ENCODE assay signal across 18 cellular contexts in genomic region chr2:101846973-101847372, GRCh38.
DNase-seq lines count a peak whose midpoint lies in the region; ATAC-seq, FAIRE-seq and TF ChIP-seq lines count a peak whose summit lies in the region.
"Had no signal": no experiment of that assay in that cellular context is flagged by ENCODE, and none has a peak within 500 bp of the region (broad histone marks: within the 10 kb centered on the region; RNA-seq: fewer than 3 reads in every experiment).

No MANE protein-coding gene starts in this region.

- TF ChIP-seq POLR2A in HepG2 (IDR thresholded peaks at IDR 0.05; ENCODE audit: insufficient read depth in 1 of 2, low read depth in 2 of 2, low read length in 2 of 2) (no peak), right lobe of liver (IDR thresholded peaks at IDR 0.05) (no peak)

- in situ Hi-C loops in HepG2 (cut with HindIII; ENCODE audit: extremely low pct_ligation_motif_present, low pct_unique_long_range_greater_than_20kb): no loop called here

- CTCF ChIA-PET in HepG2 (lab: Yijun Ruan, JAX; ENCODE audit: low intra/inter-chr PET ratio, low total read pairs) (no interaction called here), PC-9 (lab: Charles Lee) (no interaction called here)

- no peak overlapping the region for H3K4me2 ChIP-seq in HepG2 (ENCODE audit: low read depth, low read length)
- no peak overlapping the region for H3K4me2 ChIP-seq in PC-9
- H3K4me2 ChIP-seq: BLaER1 treated with 17β-estradiol and CSF1 and Interleukin-3, amounts not matched to agents 10 nM and 100 nM; GM23338 had no signal

- H3K4me3 ChIP-seq in HepG2 (replicated peaks in 1 of 3; ENCODE audit: insufficient read depth in 1 of 3, low read depth in 2 of 3, low read length in 3 of 3) (no peak overlapping the region), right lobe of liver (no peak overlapping the region), PC-9 (no peak overlapping the region)
- H3K4me3 ChIP-seq: BLaER1 treated with 17β-estradiol and CSF1 and Interleukin-3, amounts not matched to agents 10 nM and 100 nM; GM12878; GM23338 had no signal

- intact Hi-C loops in HepG2 (cut with micrococcal nuclease; ENCODE audit: unreplicated experiment) (no loop called here), right lobe of liver (cut with DNase I) (no loop called here), PC-9 (cut with micrococcal nuclease; ENCODE audit: unreplicated experiment) (no loop called here)

- peaks cover 71% of the 10 kb centered on the region for H3F3A ChIP-seq in PC-9 (ENCODE audit: insufficient read depth, low read depth)

- H3K4me3 Mint-ChIP-seq in chondrocyte (ENCODE audit: unreplicated experiment): no peak overlapping the region
- H3K4me3 Mint-ChIP-seq in stimulated activated memory B cell treated with anti-CD40 and anti-IgM and Interleukin-4, amounts not matched to agents 10 μg/mL and 1 μg/mL and 100 μg/mL, for 72 hours: no peak overlapping the region
- H3K4me3 Mint-ChIP-seq in activated T-cell treated with anti-CD3 and anti-CD28 coated beads, Interleukin-2, amount 50 U/mL, for 4 hours: no peak overlapping the region
- H3K4me3 Mint-ChIP-seq: CD4-positive, CD25-positive, alpha-beta regulatory T cell; GM23338 had no signal

- no peak for TF ChIP-seq RAD21 in HepG2 (CRISPR knock-in tag; IDR thresholded peaks at IDR 0.05)

- no peak for TF ChIP-seq EP300 in HepG2 (IDR thresholded peaks at IDR 0.05; ENCODE audit: low read depth in 2 of 2, low read length in 2 of 2)
- no peak for TF ChIP-seq EP300 in HepG2 (CRISPR knock-in tag; IDR thresholded peaks at IDR 0.05; ENCODE audit: borderline replicate concordance)

- H3K9me3 Mint-ChIP-seq in chondrocyte (ENCODE audit: low read depth): no peaks in the 10 kb centered on the region
- H3K9me3 Mint-ChIP-seq in stimulated activated memory B cell treated with anti-CD40 and anti-IgM and Interleukin-4, amounts not matched to agents 10 μg/mL and 1 μg/mL and 100 μg/mL, for 72 hours: no peaks in the 10 kb centered on the region
- H3K9me3 Mint-ChIP-seq in activated T-cell treated with anti-CD3 and anti-CD28 coated beads, Interleukin-2, amount 50 U/mL, for 4 hours: no peaks in the 10 kb centered on the region
- H3K9me3 Mint-ChIP-seq: CD4-positive, CD25-positive, alpha-beta regulatory T cell; GM23338 had no signal

- no peak for FAIRE-seq in HepG2 (lab: Jason Lieb, UNC)
- FAIRE-seq: GM12878, GM18507 had no signal

- H3K36me3 ChIP-seq in HepG2 (replicated peaks in 1 of 2; ENCODE audit: control insufficient read depth in 1 of 2, insufficient read depth in 2 of 2, low read length in 2 of 2): peaks cover 36 to 84% of the 10 kb centered on the region in 2 experiments
- H3K36me3 ChIP-seq in right lobe of liver: peaks cover 0 to 42% (median 9%) of the 10 kb centered on the region in 4 donors
- peaks cover 72% of the 10 kb centered on the region for H3K36me3 ChIP-seq in PC-9 (ENCODE audit: low read depth)

- ATAC-seq in HepG2 (peak; percentile 17; the same call in 1 of the 3 replicates), right lobe of liver (no peak), HG03175 (IDR thresholded peaks at IDR 0.05; ENCODE audit: unreplicated experiment) (no peak)
- ATAC-seq in stimulated activated memory B cell treated with anti-CD40 and anti-IgM and Interleukin-4, amounts not matched to agents 10 μg/mL and 1 μg/mL and 100 μg/mL, for 72 hours: no peak
- no peak for ATAC-seq in activated T-cell treated with anti-CD3 and anti-CD28 coated beads, Interleukin-2, amount 50 U/mL, for 4 hours
- ATAC-seq: GM12878, GM23338 had no signal

- H4K20me1 ChIP-seq in HepG2 (ENCODE audit: insufficient read depth, low read length) (no peaks in the 10 kb centered on the region; the same call in 1 of the 2 replicates), PC-9 (ENCODE audit: insufficient read depth) (no peaks in the 10 kb centered on the region)

- no peaks in the 10 kb centered on the region for H3K79me2 ChIP-seq in HepG2 (ENCODE audit: insufficient read depth, low read length)
- peaks cover 29% of the 10 kb centered on the region for H3K79me2 ChIP-seq in PC-9 (ENCODE audit: low read depth)

- H3K9me3 ChIP-seq in HepG2 (ENCODE audit: low read length) (no peaks in the 10 kb centered on the region), right lobe of liver (no peaks in the 10 kb centered on the region), PC-9 (ENCODE audit: insufficient read depth, low read depth) (no peaks in the 10 kb centered on the region)
- H3K9me3 ChIP-seq: BLaER1 treated with 17β-estradiol and CSF1 and Interleukin-3, amounts not matched to agents 10 nM and 100 nM had no signal

- H3K27me3 ChIP-seq in HepG2 (ENCODE audit: control insufficient read depth in 1 of 2, insufficient read depth in 2 of 2, low read length in 2 of 2) (no peaks in the 10 kb centered on the region), right lobe of liver (no peaks in the 10 kb centered on the region), PC-9 (ENCODE audit: insufficient read depth, low read depth) (no peaks in the 10 kb centered on the region)
- H3K27me3 ChIP-seq: BLaER1 treated with 17β-estradiol and CSF1 and Interleukin-3, amounts not matched to agents 10 nM and 100 nM had no signal

- H3K9ac ChIP-seq in HepG2 (ENCODE audit: insufficient read depth, low read depth, low read length): no peak overlapping the region
- H3K9ac ChIP-seq: BLaER1 treated with 17β-estradiol and CSF1 and Interleukin-3, amounts not matched to agents 10 nM and 100 nM had no signal

- DNase-seq in HepG2 (ENCODE audit: low spot score) (no peak), right lobe of liver (no peak), PC-9 (no peak), chondrocyte (ENCODE audit: low spot score) (no peak), NCI-H82 (lab: John Stamatoyannopoulos, UW) (no peak)
- no peak for DNase-seq in activated T-cell treated with anti-CD3 and anti-CD28 coated beads, Interleukin-2, amount 50 U/mL, for 4 hours
- DNase-seq: ACHN; Calu3; CD4-positive, CD25-positive, alpha-beta regulatory T cell; DMS 273 treated with DMSO at 0.1 percent for 48 hours; H7 had no signal

- peaks cover 7% of the 10 kb centered on the region for H3K4me1 ChIP-seq in HepG2 (ENCODE audit: insufficient read depth, low read length)
- peaks cover 0 to 25% (median 8%) of the 10 kb centered on the region in 4 donors for H3K4me1 ChIP-seq in right lobe of liver
- 0 out of 2 replicates have a peak, but pooled peaks cover 3% of the 10 kb centered on the region for H3K4me1 ChIP-seq in PC-9 (replicated peaks; ENCODE audit: insufficient read depth)

- POLR2A ChIA-PET in HepG2 (lab: Yijun Ruan, JAX) (no interaction called here), PC-9 (lab: Charles Lee; ENCODE audit: unreplicated experiment) (no interaction called here)

- H2AFZ ChIP-seq in HepG2 (ENCODE audit: low read length) (no peak overlapping the region), PC-9 (no peak overlapping the region)
- H2AFZ ChIP-seq: GM23338 had no signal

- peaks cover 15% of the 10 kb centered on the region for H3K36me3 Mint-ChIP-seq in chondrocyte (ENCODE audit: low read depth)
- H3K36me3 Mint-ChIP-seq in stimulated activated memory B cell treated with anti-CD40 and anti-IgM and Interleukin-4, amounts not matched to agents 10 μg/mL and 1 μg/mL and 100 μg/mL, for 72 hours: peaks cover 49% of the 10 kb centered on the region
- H3K36me3 Mint-ChIP-seq in activated T-cell treated with anti-CD3 and anti-CD28 coated beads, Interleukin-2, amount 50 U/mL, for 4 hours (ENCODE audit: insufficient read depth): peaks cover 36% of the 10 kb centered on the region

- BruUV-seq in HepG2 (replicated peaks; lab: Mats Ljungman, UMichigan): no TSS peak
- no TSS peak for BruUV-seq in PC-9 (replicated peaks; lab: Mats Ljungman, UMichigan)

- TF ChIP-seq CTCF in HepG2 (CRISPR knock-in tag; IDR thresholded peaks at IDR 0.05) (no peak), right lobe of liver (IDR thresholded peaks at IDR 0.05) (no peak), PC-9 (conservative IDR thresholded peaks at IDR 0.05) (0 out of 2 replicates have a peak, but pooled peaks have one; percentile 16), chondrocyte (IDR thresholded peaks at IDR 0.05) (peak; percentile 19)

- H3K27ac ChIP-seq in HepG2 (ENCODE audit: extremely low read length, insufficient read depth, low read length): no peak overlapping the region
- H3K27ac ChIP-seq in right lobe of liver: no peak overlapping the region
- H3K27ac ChIP-seq in PC-9: no peak overlapping the region
- H3K27ac ChIP-seq: BLaER1 treated with 17β-estradiol and CSF1 and Interleukin-3, amounts not matched to agents 10 nM and 100 nM; HL-60 had no signal

- H3K4me1 Mint-ChIP-seq in chondrocyte (ENCODE audit: low read depth): peaks cover 52% of the 10 kb centered on the region
- H3K4me1 Mint-ChIP-seq in stimulated activated memory B cell treated with anti-CD40 and anti-IgM and Interleukin-4, amounts not matched to agents 10 μg/mL and 1 μg/mL and 100 μg/mL, for 72 hours: peaks cover 23% of the 10 kb centered on the region
- peaks cover 11% of the 10 kb centered on the region for H3K4me1 Mint-ChIP-seq in activated T-cell treated with anti-CD3 and anti-CD28 coated beads, Interleukin-2, amount 50 U/mL, for 4 hours (ENCODE audit: low read depth)

- WGBS in HepG2 (ENCODE audit: low lambda C conversion rate): 96% methylated on average over 3 of the region's 3 CpGs
- 83% methylated on average over 3 of the region's 3 CpGs for WGBS in right lobe of liver (ENCODE audit: insufficient coverage, low coverage, low lambda C conversion rate, missing lambda C conversion rate)

- H3K27ac Mint-ChIP-seq in chondrocyte (ENCODE audit: unreplicated experiment): no peak overlapping the region
- H3K27ac Mint-ChIP-seq in stimulated activated memory B cell treated with anti-CD40 and anti-IgM and Interleukin-4, amounts not matched to agents 10 μg/mL and 1 μg/mL and 100 μg/mL, for 72 hours: peak overlapping the region; percentile 36
- H3K27ac Mint-ChIP-seq: GM23338 had no signal

- no peaks in the 10 kb centered on the region for H3K27me3 Mint-ChIP-seq in chondrocyte (ENCODE audit: low read depth)
- no peaks in the 10 kb centered on the region for H3K27me3 Mint-ChIP-seq in stimulated activated memory B cell treated with anti-CD40 and anti-IgM and Interleukin-4, amounts not matched to agents 10 μg/mL and 1 μg/mL and 100 μg/mL, for 72 hours
- H3K27me3 Mint-ChIP-seq in activated T-cell treated with anti-CD3 and anti-CD28 coated beads, Interleukin-2, amount 50 U/mL, for 4 hours (ENCODE audit: low read depth): no peaks in the 10 kb centered on the region
- H3K27me3 Mint-ChIP-seq: CD4-positive, CD25-positive, alpha-beta regulatory T cell had no signal

- H3K9me2 ChIP-seq in PC-9 (ENCODE audit: insufficient read depth): no peaks in the 10 kb centered on the region

TF ChIP-seq in HepG2, 621 proteins besides CTCF, POLR2A, EP300 and RAD21 (continues in another document):
- TF ChIP-seq SRF (IDR thresholded peaks at IDR 0.05; ENCODE audit: low read depth, low read length) (peak; percentile 62; the same call in 1 of the 2 replicates), EZH2 (conservative IDR thresholded peaks at IDR 0.05; ENCODE audit: low read depth, low read length) (no peak), ADNP (CRISPR knock-in tag; IDR thresholded peaks at IDR 0.05) (no peak), ZBTB21 (CRISPR knock-in tag; IDR thresholded peaks at IDR 0.05) (peak; percentile 51; the same call in 1 of the 2 replicates)

Comparison
In these comparisons a context has a peak if more than half of its experiments do, and no peak if none do; other contexts are left out.
1. CTCF ChIP-seq: peak in PC-9 (single experiment) and chondrocyte (single experiment); none in HepG2 (single experiment) and right lobe of liver (0 of 4).